1 cellular context compared by ENCODE assay signal in the genomic region with DNA sequence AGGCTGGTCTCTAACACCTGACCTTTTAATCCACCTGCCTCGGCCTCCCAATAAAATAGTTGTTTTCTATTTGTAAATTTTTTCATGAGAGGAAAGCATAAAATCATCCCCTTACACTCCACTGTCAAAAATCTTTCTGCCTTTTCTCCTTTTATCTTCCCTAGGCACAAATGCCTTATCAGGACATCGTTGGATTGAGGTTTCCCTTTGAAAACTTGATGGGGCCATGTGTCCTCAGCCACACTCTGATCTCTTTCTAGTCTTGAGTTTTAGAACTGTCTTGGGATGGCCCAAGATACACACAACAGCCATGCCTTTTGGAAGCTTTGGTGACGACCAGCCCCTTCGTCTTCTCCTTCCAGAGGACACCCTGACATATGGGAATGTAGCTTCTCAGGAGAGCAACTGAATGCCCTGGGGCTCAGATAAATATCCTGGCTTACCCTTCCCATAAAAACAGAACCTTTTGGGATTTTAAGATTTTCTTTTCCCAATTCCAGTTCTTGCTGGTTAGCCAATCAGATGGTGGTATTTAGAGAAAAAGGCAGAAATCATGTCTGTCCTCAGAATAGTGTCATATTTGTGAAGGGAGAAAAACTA.
A peak's percentile ranks its signal among the peaks of the same experiment; 100 is the strongest.
TF ChIP-seq lines count a peak whose summit lies in the region.

No MANE protein-coding gene starts in this region.

TF ChIP-seq in K562, 482 proteins besides CTCF, POLR2A, EP300 and RAD21 (continued from another document and continues in another):
- TF ChIP-seq PHTF2 (CRISPR knock-in tag; IDR thresholded peaks at IDR 0.05) (no peak), TCF7 (IDR thresholded peaks at IDR 0.05; ENCODE audit: borderline replicate concordance) (no peak), MTF1 (CRISPR knock-in tag; IDR thresholded peaks at IDR 0.05; ENCODE audit: borderline replicate concordance) (no peak), ZNF57 (CRISPR knock-in tag; IDR thresholded peaks at IDR 0.05) (no peak), TRIM24 (IDR thresholded peaks at IDR 0.05) (0 out of 4 replicates have a peak, but pooled peaks of 1 of the 2 experiments have one; percentile 17), ZNF311 (CRISPR knock-in tag; IDR thresholded peaks at IDR 0.05) (no peak), LCOR (CRISPR knock-in tag; IDR thresholded peaks at IDR 0.05) (no peak), MEF2A (IDR thresholded peaks at IDR 0.05; ENCODE audit: control insufficient read depth, low read depth, low read length) (no peak), ZNF699 (CRISPR knock-in tag; IDR thresholded peaks at IDR 0.05; ENCODE audit: insufficient replicate concordance) (no peak), ZNF24 (IDR thresholded peaks at IDR 0.05) (no peak), PHF20 (IDR thresholded peaks at IDR 0.05; ENCODE audit: partially characterized antibody) (no peak), CBX1 (IDR thresholded peaks at IDR 0.05; ENCODE audit: low read depth) (no peak), ZBTB49 (CRISPR knock-in tag; IDR thresholded peaks at IDR 0.05; ENCODE audit: borderline replicate concordance) (no peak), SMAD2 (IDR thresholded peaks at IDR 0.05; ENCODE audit: low read depth, low read length) (no peak), MYNN (IDR thresholded peaks at IDR 0.05) (no peak), MYNN (CRISPR knock-in tag; IDR thresholded peaks at IDR 0.05) (no peak), NCOA1 (IDR thresholded peaks at IDR 0.05; ENCODE audit: low read depth) (no peak), ZFPM2 (CRISPR knock-in tag; IDR thresholded peaks at IDR 0.05) (no peak), FOXP1 (CRISPR knock-in tag; IDR thresholded peaks at IDR 0.05) (no peak), RFX5 (IDR thresholded peaks at IDR 0.05; ENCODE audit: low read depth, low read length) (no peak), THAP12 (CRISPR knock-in tag; IDR thresholded peaks at IDR 0.05) (no peak), CHD1 (IDR thresholded peaks at IDR 0.05; ENCODE audit: low read length) (no peak), EGR1 (conservative IDR thresholded peaks at IDR 0.05) (no peak), ZNF551 (CRISPR knock-in tag; IDR thresholded peaks at IDR 0.05) (no peak), GTF2B (IDR thresholded peaks at IDR 0.05; ENCODE audit: extremely low read depth, insufficient read length) (no peak), ZNF511 (CRISPR knock-in tag; IDR thresholded peaks at IDR 0.05) (no peak), NR2C1 (IDR thresholded peaks at IDR 0.05) (no peak), NR2C1 (tag; IDR thresholded peaks at IDR 0.05) (no peak), BHLHE40 (IDR thresholded peaks at IDR 0.05; ENCODE audit: low read length) (no peak), PTTG1 (tag; IDR thresholded peaks at IDR 0.05; ENCODE audit: low read depth) (no peak), PHB (CRISPR knock-in tag; IDR thresholded peaks at IDR 0.05) (no peak), SIN3B (IDR thresholded peaks at IDR 0.05; ENCODE audit: low read depth) (no peak), ELF1 (tag; IDR thresholded peaks at IDR 0.05) (no peak), DPF2 (IDR thresholded peaks at IDR 0.05) (peak; percentile 59; the same call in 1 of the 2 replicates), ZNF124 (CRISPR knock-in tag; IDR thresholded peaks at IDR 0.05) (no peak), CCAR2 (IDR thresholded peaks at IDR 0.05; ENCODE audit: low read depth, low read length) (no peak), MEF2D (tag; conservative IDR thresholded peaks at IDR 0.05; ENCODE audit: low read depth) (no peak), MAX (CRISPR knock-in tag; IDR thresholded peaks at IDR 0.05) (no peak), WHSC1 (IDR thresholded peaks at IDR 0.05; ENCODE audit: low read length) (no peak), HEY1 (CRISPR knock-in tag; IDR thresholded peaks at IDR 0.05; ENCODE audit: borderline replicate concordance) (no peak), ZNF707 (CRISPR knock-in tag; conservative IDR thresholded peaks at IDR 0.05) (no peak), PTBP1 (IDR thresholded peaks at IDR 0.05; ENCODE audit: low read depth, low read length) (no peak), RUNX1 (IDR thresholded peaks at IDR 0.05; ENCODE audit: low read depth) (no peak), ZFP36 (IDR thresholded peaks at IDR 0.05; ENCODE audit: low read depth, low read length, partially characterized antibody) (no peak), CLOCK (CRISPR knock-in tag; IDR thresholded peaks at IDR 0.05; ENCODE audit: borderline replicate concordance) (no peak), ATF1 (CRISPR knock-in tag; IDR thresholded peaks at IDR 0.05) (no peak), ATF1 (tag; IDR thresholded peaks at IDR 0.05) (no peak), PHF8 (IDR thresholded peaks at IDR 0.05; ENCODE audit: borderline replicate concordance, low read length) (no peak), KDM1A (IDR thresholded peaks at IDR 0.05) (peak in 1 of 2 experiments; percentile 52; a peak in 2 of 4 replicates), NRF1 (conservative IDR thresholded peaks at IDR 0.05 in 1 of 2, IDR thresholded peaks at IDR 0.05 in 1 of 2) (no peak), TARDBP (IDR thresholded peaks at IDR 0.05) (no peak)
- TF ChIP-seq, protein P1, sequence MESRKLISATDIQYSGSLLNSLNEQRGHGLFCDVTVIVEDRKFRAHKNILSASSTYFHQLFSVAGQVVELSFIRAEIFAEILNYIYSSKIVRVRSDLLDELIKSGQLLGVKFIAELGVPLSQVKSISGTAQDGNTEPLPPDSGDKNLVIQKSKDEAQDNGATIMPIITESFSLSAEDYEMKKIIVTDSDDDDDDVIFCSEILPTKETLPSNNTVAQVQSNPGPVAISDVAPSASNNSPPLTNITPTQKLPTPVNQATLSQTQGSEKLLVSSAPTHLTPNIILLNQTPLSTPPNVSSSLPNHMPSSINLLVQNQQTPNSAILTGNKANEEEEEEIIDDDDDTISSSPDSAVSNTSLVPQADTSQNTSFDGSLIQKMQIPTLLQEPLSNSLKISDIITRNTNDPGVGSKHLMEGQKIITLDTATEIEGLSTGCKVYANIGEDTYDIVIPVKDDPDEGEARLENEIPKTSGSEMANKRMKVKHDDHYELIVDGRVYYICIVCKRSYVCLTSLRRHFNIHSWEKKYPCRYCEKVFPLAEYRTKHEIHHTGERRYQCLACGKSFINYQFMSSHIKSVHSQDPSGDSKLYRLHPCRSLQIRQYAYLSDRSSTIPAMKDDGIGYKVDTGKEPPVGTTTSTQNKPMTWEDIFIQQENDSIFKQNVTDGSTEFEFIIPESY (CRISPR knock-in tag; IDR thresholded peaks at IDR 0.05) = no peak
- TF ChIP-seq, protein P2, sequence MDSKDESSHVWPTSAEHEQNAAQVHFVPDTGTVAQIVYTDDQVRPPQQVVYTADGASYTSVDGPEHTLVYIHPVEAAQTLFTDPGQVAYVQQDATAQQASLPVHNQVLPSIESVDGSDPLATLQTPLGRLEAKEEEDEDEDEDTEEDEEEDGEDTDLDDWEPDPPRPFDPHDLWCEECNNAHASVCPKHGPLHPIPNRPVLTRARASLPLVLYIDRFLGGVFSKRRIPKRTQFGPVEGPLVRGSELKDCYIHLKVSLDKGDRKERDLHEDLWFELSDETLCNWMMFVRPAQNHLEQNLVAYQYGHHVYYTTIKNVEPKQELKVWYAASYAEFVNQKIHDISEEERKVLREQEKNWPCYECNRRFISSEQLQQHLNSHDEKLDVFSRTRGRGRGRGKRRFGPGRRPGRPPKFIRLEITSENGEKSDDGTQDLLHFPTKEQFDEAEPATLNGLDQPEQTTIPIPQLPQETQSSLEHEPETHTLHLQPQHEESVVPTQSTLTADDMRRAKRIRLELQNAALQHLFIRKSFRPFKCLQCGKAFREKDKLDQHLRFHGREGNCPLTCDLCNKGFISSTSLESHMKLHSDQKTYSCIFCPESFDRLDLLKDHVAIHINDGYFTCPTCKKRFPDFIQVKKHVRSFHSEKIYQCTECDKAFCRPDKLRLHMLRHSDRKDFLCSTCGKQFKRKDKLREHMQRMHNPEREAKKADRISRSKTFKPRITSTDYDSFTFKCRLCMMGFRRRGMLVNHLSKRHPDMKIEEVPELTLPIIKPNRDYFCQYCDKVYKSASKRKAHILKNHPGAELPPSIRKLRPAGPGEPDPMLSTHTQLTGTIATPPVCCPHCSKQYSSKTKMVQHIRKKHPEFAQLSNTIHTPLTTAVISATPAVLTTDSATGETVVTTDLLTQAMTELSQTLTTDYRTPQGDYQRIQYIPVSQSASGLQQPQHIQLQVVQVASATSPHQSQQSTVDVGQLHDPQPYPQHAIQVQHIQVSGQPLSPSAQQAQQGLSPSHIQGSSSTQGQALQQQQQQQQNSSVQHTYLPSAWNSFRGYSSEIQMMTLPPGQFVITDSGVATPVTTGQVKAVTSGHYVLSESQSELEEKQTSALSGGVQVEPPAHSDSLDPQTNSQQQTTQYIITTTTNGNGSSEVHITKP (IDR thresholded peaks at IDR 0.05; ENCODE audit: partially characterized antibody) = peak; percentile 19
